2 cellular contexts compared by ENCODE assay signal in the genomic region with DNA sequence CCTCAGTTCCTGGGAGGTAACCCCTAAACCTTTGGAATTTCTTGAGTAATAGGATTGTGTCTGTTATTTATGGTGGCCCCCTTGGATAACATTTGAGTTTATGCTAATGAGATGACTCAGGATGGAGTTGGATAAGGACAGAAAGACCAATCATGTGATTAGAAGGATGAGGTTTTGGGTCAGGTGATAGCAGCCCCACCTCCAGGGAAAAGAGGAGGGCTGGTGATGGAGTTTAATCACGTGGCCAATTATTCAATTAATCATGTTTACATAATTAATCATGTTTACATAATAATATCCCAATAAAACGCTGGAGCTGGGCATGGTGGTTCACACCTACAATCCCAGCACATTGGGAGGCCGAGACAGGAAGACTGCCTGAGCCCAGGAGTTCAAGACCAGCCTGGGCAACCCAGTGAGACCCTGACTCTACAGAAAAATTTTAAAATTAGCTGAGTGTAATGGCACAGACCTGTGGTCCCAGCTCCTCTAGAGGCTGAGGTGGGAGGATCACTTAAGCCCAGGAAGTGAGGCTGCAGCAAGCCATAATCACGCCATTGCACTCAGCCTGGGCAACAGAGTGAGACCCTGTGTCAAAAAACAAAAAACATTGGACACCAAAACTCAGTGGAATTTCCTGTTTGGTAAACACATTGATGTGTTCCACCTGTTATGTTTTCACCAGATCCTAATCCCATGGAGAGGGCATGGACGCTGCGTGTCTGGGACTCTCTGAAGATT.
A peak's percentile ranks its signal among the peaks of the same experiment; 100 is the strongest.
TF ChIP-seq lines count a peak whose summit lies in the region.

No MANE protein-coding gene starts in this region.

TF ChIP-seq in HepG2, 621 proteins besides CTCF, POLR2A, EP300 and RAD21 (continued from another document):
- TF ChIP-seq, protein P1, sequence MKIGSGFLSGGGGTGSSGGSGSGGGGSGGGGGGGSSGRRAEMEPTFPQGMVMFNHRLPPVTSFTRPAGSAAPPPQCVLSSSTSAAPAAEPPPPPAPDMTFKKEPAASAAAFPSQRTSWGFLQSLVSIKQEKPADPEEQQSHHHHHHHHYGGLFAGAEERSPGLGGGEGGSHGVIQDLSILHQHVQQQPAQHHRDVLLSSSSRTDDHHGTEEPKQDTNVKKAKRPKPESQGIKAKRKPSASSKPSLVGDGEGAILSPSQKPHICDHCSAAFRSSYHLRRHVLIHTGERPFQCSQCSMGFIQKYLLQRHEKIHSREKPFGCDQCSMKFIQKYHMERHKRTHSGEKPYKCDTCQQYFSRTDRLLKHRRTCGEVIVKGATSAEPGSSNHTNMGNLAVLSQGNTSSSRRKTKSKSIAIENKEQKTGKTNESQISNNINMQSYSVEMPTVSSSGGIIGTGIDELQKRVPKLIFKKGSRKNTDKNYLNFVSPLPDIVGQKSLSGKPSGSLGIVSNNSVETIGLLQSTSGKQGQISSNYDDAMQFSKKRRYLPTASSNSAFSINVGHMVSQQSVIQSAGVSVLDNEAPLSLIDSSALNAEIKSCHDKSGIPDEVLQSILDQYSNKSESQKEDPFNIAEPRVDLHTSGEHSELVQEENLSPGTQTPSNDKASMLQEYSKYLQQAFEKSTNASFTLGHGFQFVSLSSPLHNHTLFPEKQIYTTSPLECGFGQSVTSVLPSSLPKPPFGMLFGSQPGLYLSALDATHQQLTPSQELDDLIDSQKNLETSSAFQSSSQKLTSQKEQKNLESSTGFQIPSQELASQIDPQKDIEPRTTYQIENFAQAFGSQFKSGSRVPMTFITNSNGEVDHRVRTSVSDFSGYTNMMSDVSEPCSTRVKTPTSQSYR (CRISPR knock-in tag; IDR thresholded peaks at IDR 0.05; ENCODE audit: borderline replicate concordance), result no peak
- TF ChIP-seq SIN3B (IDR thresholded peaks at IDR 0.05; ENCODE audit: low read length), result no peak
- no peak for TF ChIP-seq SSRP1 (CRISPR knock-in tag; IDR thresholded peaks at IDR 0.05)
- TF ChIP-seq NFKB2 (CRISPR knock-in tag; IDR thresholded peaks at IDR 0.05; ENCODE audit: borderline replicate concordance), result no peak
- TF ChIP-seq YEATS4 (CRISPR knock-in tag; IDR thresholded peaks at IDR 0.05; ENCODE audit: borderline replicate concordance), result no peak
- TF ChIP-seq ZNF446 (CRISPR knock-in tag; IDR thresholded peaks at IDR 0.05), result no peak
- TF ChIP-seq, protein P2, sequence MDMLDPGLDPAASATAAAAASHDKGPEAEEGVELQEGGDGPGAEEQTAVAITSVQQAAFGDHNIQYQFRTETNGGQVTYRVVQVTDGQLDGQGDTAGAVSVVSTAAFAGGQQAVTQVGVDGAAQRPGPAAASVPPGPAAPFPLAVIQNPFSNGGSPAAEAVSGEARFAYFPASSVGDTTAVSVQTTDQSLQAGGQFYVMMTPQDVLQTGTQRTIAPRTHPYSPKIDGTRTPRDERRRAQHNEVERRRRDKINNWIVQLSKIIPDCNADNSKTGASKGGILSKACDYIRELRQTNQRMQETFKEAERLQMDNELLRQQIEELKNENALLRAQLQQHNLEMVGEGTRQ (IDR thresholded peaks at IDR 0.05; ENCODE audit: low read depth, low read length), result 0 out of 2 replicates have a peak, but pooled peaks have one; percentile 8
- TF ChIP-seq, protein P2 (CRISPR knock-in tag; IDR thresholded peaks at IDR 0.05; ENCODE audit: borderline replicate concordance), result no peak
- no peak for TF ChIP-seq JUN (CRISPR knock-in tag; IDR thresholded peaks at IDR 0.05)

TF ChIP-seq in GM12878, 131 proteins besides CTCF, POLR2A, EP300 and RAD21 (continued from another document):
- TF ChIP-seq, protein P3, sequence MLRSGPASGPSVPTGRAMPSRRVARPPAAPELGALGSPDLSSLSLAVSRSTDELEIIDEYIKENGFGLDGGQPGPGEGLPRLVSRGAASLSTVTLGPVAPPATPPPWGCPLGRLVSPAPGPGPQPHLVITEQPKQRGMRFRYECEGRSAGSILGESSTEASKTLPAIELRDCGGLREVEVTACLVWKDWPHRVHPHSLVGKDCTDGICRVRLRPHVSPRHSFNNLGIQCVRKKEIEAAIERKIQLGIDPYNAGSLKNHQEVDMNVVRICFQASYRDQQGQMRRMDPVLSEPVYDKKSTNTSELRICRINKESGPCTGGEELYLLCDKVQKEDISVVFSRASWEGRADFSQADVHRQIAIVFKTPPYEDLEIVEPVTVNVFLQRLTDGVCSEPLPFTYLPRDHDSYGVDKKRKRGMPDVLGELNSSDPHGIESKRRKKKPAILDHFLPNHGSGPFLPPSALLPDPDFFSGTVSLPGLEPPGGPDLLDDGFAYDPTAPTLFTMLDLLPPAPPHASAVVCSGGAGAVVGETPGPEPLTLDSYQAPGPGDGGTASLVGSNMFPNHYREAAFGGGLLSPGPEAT (IDR thresholded peaks at IDR 0.05; ENCODE audit: low read depth), result no peak
- no peak for TF ChIP-seq NBN (IDR thresholded peaks at IDR 0.05)
- TF ChIP-seq TBL1XR1 (IDR thresholded peaks at IDR 0.05; ENCODE audit: low read depth, low read length), result no peak
- TF ChIP-seq, protein P4, sequence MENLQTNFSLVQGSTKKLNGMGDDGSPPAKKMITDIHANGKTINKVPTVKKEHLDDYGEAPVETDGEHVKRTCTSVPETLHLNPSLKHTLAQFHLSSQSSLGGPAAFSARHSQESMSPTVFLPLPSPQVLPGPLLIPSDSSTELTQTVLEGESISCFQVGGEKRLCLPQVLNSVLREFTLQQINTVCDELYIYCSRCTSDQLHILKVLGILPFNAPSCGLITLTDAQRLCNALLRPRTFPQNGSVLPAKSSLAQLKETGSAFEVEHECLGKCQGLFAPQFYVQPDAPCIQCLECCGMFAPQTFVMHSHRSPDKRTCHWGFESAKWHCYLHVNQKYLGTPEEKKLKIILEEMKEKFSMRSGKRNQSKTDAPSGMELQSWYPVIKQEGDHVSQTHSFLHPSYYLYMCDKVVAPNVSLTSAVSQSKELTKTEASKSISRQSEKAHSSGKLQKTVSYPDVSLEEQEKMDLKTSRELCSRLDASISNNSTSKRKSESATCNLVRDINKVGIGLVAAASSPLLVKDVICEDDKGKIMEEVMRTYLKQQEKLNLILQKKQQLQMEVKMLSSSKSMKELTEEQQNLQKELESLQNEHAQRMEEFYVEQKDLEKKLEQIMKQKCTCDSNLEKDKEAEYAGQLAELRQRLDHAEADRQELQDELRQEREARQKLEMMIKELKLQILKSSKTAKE (IDR thresholded peaks at IDR 0.05; ENCODE audit: low read depth, poor library complexity, severe bottlenecking), result no peak
- no peak for TF ChIP-seq SMAD5 (IDR thresholded peaks at IDR 0.05; ENCODE audit: low read depth)
- TF ChIP-seq, protein P5, sequence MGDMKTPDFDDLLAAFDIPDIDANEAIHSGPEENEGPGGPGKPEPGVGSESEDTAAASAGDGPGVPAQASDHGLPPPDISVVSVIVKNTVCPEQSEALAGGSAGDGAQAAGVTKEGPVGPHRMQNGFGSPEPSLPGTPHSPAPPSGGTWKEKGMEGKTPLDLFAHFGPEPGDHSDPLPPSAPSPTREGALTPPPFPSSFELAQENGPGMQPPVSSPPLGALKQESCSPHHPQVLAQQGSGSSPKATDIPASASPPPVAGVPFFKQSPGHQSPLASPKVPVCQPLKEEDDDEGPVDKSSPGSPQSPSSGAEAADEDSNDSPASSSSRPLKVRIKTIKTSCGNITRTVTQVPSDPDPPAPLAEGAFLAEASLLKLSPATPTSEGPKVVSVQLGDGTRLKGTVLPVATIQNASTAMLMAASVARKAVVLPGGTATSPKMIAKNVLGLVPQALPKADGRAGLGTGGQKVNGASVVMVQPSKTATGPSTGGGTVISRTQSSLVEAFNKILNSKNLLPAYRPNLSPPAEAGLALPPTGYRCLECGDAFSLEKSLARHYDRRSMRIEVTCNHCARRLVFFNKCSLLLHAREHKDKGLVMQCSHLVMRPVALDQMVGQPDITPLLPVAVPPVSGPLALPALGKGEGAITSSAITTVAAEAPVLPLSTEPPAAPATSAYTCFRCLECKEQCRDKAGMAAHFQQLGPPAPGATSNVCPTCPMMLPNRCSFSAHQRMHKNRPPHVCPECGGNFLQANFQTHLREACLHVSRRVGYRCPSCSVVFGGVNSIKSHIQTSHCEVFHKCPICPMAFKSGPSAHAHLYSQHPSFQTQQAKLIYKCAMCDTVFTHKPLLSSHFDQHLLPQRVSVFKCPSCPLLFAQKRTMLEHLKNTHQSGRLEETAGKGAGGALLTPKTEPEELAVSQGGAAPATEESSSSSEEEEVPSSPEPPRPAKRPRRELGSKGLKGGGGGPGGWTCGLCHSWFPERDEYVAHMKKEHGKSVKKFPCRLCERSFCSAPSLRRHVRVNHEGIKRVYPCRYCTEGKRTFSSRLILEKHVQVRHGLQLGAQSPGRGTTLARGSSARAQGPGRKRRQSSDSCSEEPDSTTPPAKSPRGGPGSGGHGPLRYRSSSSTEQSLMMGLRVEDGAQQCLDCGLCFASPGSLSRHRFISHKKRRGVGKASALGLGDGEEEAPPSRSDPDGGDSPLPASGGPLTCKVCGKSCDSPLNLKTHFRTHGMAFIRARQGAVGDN (IDR thresholded peaks at IDR 0.05), result no peak
- TF ChIP-seq TARDBP (IDR thresholded peaks at IDR 0.05; ENCODE audit: borderline replicate concordance), result no peak
